Comparison of ENCODE assay signal across 24 cellular contexts in genomic region chr12:51920046-51920445, GRCh38. TPM values are rescaled to one million over a fixed set of nuclear protein-coding genes. Genes with fewer than 3 reads are reported as not detected.
"Had no signal": no experiment of that assay in that cellular context is flagged by ENCODE, and none has a peak within 500 bp of the region (broad histone marks: within the 10 kb centered on the region; RNA-seq: fewer than 3 reads in every experiment).

No MANE protein-coding gene starts in this region.

- DNase-seq: cerebellar nuclear complex; colonic mucosa; dermis blood vessel endothelial cell; foreskin melanocyte; head of caudate nucleus; hypothalamus; left cardiac atrium; left ventricle myocardium superior; naive thymus-derived CD8-positive, alpha-beta T cell; posterior cingulate gyrus; small intestine; stimulated activated CD4-positive, alpha-beta T cell treated with anti-CD3 and anti-CD28 coated beads, Interleukin-12 subunit alpha, Interleukin-12 subunit beta, amount 100 ng/mL, for 4 hours; stimulated activated naive CD4-positive, alpha-beta T cell; stomach; substantia nigra; trophoblast cell had no signal

- H3K4me3 Mint-ChIP-seq: naive thymus-derived CD8-positive, alpha-beta T cell had no signal

- H3K9me3 Mint-ChIP-seq: naive thymus-derived CD8-positive, alpha-beta T cell had no signal

- H3K27ac ChIP-seq: colonic mucosa, neutrophil, right atrium auricular region, stomach, thoracic aorta had no signal

- H3K4me3 ChIP-seq: colonic mucosa, lung, right atrium auricular region, stomach, thoracic aorta had no signal

- H3K9me3 ChIP-seq: colonic mucosa, neutrophil, right atrium auricular region, stomach, thoracic aorta had no signal

- ATAC-seq: left cardiac atrium; left ventricle myocardium superior; naive thymus-derived CD8-positive, alpha-beta T cell had no signal

- H3K27me3 ChIP-seq: colonic mucosa, right atrium auricular region had no signal

- H3K27me3 Mint-ChIP-seq: naive thymus-derived CD8-positive, alpha-beta T cell had no signal

- H3K36me3 ChIP-seq: neutrophil, thoracic aorta had no signal

- H3K36me3 Mint-ChIP-seq: naive thymus-derived CD8-positive, alpha-beta T cell had no signal

RNA-seq across cellular contexts. Expression of gene ACVRL1, which starts 12.7 kb away (rescaled TPM):
- total RNA-seq: naive thymus-derived CD8-positive, alpha-beta T cell had no signal
- polyA plus RNA-seq: naive thymus-derived CD8-positive, alpha-beta T cell had no signal

RNA-seq across cellular contexts. Expression of gene ANKRD33, which starts 32.1 kb away (rescaled TPM):
- total RNA-seq: cardiac septum; colonic mucosa; dermis blood vessel endothelial cell; left cardiac atrium; left ventricle myocardium superior; mesenteric fat pad; naive thymus-derived CD8-positive, alpha-beta T cell; osteoblast; right atrium auricular region; stomach; thoracic aorta had no signal
- polyA plus RNA-seq: esophagus; naive thymus-derived CD8-positive, alpha-beta T cell; small intestine; stomach had no signal
